1 cellular context compared by ENCODE assay signal in the genomic region with DNA sequence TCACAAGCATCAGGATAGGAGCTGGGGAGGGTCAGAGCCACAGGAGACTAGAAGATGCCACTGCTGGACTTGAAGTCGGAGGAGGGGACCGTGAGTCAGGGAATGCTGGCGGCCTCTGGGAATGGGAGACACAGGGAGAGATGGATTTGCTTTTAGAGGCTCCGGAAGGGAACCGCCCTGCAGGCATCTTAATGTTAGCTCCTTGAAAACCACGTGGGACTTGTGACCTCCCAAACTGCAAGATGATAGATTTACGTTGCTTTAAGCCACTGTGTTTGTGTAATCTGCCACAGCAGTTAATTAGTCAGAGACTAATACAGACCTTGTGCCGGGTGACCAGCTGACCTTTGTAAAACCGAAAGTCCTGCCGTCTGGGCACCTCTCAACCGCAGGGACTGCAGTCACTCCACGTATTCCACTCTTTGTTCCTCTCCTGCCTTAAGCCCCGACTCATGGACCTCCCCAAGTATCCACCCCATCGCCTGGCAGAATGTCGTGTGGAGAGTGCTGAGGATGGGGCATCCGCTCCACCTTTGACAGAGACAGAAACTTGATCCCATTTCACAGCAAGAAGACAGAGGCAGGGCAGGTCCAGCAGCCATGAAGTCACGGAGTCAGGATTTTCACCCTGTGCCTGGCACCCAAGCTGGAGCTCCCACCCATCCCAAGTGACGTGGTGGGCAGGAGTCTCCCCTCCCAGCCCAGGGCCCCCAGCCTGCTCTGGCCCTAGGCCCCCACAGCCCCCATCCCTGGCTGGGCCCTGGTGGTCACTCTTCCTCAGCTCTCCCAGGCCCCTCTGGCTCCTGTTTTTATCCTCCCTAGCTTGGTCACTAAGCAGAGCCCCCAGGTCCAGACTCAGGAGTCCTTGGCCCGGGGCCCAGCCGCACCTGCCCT.
TF ChIP-seq lines count a peak whose summit lies in the region.

No MANE protein-coding gene starts in this region.

TF ChIP-seq in GM23338, 12 proteins besides CTCF, POLR2A, EP300 and RAD21 (continued from another document):
- TF ChIP-seq, protein P1, sequence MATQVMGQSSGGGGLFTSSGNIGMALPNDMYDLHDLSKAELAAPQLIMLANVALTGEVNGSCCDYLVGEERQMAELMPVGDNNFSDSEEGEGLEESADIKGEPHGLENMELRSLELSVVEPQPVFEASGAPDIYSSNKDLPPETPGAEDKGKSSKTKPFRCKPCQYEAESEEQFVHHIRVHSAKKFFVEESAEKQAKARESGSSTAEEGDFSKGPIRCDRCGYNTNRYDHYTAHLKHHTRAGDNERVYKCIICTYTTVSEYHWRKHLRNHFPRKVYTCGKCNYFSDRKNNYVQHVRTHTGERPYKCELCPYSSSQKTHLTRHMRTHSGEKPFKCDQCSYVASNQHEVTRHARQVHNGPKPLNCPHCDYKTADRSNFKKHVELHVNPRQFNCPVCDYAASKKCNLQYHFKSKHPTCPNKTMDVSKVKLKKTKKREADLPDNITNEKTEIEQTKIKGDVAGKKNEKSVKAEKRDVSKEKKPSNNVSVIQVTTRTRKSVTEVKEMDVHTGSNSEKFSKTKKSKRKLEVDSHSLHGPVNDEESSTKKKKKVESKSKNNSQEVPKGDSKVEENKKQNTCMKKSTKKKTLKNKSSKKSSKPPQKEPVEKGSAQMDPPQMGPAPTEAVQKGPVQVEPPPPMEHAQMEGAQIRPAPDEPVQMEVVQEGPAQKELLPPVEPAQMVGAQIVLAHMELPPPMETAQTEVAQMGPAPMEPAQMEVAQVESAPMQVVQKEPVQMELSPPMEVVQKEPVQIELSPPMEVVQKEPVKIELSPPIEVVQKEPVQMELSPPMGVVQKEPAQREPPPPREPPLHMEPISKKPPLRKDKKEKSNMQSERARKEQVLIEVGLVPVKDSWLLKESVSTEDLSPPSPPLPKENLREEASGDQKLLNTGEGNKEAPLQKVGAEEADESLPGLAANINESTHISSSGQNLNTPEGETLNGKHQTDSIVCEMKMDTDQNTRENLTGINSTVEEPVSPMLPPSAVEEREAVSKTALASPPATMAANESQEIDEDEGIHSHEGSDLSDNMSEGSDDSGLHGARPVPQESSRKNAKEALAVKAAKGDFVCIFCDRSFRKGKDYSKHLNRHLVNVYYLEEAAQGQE (IDR thresholded peaks at IDR 0.05; ENCODE audit: unreplicated experiment), result no peak
- no peak for TF ChIP-seq POLR2AphosphoS5 (IDR thresholded peaks at IDR 0.05; ENCODE audit: low read depth)
- TF ChIP-seq, protein P2, sequence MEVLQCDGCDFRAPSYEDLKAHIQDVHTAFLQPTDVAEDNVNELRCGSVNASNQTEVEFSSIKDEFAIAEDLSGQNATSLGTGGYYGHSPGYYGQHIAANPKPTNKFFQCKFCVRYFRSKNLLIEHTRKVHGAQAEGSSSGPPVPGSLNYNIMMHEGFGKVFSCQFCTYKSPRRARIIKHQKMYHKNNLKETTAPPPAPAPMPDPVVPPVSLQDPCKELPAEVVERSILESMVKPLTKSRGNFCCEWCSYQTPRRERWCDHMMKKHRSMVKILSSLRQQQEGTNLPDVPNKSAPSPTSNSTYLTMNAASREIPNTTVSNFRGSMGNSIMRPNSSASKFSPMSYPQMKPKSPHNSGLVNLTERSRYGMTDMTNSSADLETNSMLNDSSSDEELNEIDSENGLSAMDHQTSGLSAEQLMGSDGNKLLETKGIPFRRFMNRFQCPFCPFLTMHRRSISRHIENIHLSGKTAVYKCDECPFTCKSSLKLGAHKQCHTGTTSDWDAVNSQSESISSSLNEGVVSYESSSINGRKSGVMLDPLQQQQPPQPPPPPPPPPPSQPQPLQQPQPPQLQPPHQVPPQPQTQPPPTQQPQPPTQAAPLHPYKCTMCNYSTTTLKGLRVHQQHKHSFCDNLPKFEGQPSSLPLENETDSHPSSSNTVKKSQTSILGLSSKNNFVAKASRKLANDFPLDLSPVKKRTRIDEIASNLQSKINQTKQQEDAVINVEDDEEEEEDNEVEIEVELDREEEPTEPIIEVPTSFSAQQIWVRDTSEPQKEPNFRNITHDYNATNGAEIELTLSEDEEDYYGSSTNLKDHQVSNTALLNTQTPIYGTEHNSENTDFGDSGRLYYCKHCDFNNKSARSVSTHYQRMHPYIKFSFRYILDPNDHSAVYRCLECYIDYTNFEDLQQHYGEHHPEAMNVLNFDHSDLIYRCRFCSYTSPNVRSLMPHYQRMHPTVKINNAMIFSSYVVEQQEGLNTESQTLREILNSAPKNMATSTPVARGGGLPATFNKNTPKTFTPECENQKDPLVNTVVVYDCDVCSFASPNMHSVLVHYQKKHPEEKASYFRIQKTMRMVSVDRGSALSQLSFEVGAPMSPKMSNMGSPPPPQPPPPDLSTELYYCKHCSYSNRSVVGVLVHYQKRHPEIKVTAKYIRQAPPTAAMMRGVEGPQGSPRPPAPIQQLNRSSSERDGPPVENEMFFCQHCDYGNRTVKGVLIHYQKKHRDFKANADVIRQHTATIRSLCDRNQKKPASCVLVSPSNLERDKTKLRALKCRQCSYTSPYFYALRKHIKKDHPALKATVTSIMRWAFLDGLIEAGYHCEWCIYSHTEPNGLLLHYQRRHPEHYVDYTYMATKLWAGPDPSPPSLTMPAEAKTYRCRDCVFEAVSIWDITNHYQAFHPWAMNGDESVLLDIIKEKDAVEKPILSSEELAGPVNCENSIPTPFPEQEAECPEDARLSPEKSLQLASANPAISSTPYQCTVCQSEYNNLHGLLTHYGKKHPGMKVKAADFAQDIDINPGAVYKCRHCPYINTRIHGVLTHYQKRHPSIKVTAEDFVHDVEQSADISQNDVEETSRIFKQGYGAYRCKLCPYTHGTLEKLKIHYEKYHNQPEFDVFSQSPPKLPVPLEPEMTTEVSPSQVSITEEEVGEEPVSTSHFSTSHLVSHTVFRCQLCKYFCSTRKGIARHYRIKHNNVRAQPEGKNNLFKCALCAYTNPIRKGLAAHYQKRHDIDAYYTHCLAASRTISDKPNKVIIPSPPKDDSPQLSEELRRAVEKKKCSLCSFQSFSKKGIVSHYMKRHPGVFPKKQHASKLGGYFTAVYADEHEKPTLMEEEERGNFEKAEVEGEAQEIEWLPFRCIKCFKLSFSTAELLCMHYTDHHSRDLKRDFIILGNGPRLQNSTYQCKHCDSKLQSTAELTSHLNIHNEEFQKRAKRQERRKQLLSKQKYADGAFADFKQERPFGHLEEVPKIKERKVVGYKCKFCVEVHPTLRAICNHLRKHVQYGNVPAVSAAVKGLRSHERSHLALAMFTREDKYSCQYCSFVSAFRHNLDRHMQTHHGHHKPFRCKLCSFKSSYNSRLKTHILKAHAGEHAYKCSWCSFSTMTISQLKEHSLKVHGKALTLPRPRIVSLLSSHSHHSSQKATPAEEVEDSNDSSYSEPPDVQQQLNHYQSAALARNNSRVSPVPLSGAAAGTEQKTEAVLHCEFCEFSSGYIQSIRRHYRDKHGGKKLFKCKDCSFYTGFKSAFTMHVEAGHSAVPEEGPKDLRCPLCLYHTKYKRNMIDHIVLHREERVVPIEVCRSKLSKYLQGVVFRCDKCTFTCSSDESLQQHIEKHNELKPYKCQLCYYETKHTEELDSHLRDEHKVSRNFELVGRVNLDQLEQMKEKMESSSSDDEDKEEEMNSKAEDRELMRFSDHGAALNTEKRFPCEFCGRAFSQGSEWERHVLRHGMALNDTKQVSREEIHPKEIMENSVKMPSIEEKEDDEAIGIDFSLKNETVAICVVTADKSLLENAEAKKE (CRISPR knock-in tag; IDR thresholded peaks at IDR 0.05), result no peak
- TF ChIP-seq STAT1 (IDR thresholded peaks at IDR 0.05; ENCODE audit: unreplicated experiment), result no peak
